Comparison of ENCODE assay signal across 11 cellular contexts in the genomic region with DNA sequence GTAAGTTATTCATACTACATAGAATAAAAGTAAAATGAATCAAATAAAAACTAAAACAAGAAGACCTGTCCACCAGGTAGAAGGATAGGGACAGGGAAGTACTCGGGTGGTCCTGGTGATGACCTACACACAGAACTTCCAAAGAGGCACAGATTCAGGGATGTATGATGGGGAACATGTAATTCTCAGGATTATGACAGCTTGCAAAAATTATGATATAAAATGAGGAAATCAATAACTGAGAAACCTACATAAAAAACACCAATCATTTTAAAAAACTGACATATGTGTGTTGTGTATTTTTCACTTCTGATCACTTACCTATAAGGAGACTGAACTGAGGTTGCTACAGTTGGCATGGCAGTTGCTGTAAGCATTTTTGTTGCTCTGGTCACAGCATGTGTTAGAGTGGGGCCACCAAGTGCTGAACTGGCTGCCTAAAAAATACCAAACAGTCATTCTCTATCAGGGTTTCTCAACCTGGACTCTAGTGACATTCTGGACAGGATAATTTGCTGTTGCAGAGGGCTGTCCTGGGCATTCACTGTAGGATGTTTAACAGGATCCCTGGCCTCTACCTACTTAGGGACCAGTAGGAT.
DNase-seq lines count a peak whose midpoint lies in the region; ATAC-seq, FAIRE-seq and TF ChIP-seq lines count a peak whose summit lies in the region.
"Had no signal": no experiment of that assay in that cellular context is flagged by ENCODE, and none has a peak within 500 bp of the region (broad histone marks: within the 10 kb centered on the region; RNA-seq: fewer than 3 reads in every experiment).

No MANE protein-coding gene starts in this region.

- intact Hi-C loops in naive thymus-derived CD4-positive, alpha-beta T cell (cut with micrococcal nuclease): loop anchor here in 1 of 2 donors (10.0 kb wide), 1 partner anchor 1563 kb away; no protein-coding TSS in a partner anchor
- intact Hi-C loops in vagina (cut with DNase I): no loop called here

- peaks cover 11% of the 10 kb centered on the region for H3K4me1 Mint-ChIP-seq in activated naive CD4-positive, alpha-beta T cell treated with anti-CD3 and anti-CD28 coated beads, Interleukin-2, amount 50 U/mL, for 24 hours
- peaks cover 8% of the 10 kb centered on the region for H3K4me1 Mint-ChIP-seq in activated naive CD8-positive, alpha-beta T cell (ENCODE audit: low read depth)
- H3K4me1 Mint-ChIP-seq in naive thymus-derived CD4-positive, alpha-beta T cell: peaks cover 0 to 18% (median 12%) of the 10 kb centered on the region in 7 donors
- H3K4me1 Mint-ChIP-seq: mesothelial cell of epicardium had no signal

- no peak for TF ChIP-seq POLR2A in vagina (IDR thresholded peaks at IDR 0.05)

- no peaks in the 10 kb centered on the region for H3K27me3 Mint-ChIP-seq in activated naive CD4-positive, alpha-beta T cell treated with anti-CD3 and anti-CD28 coated beads, Interleukin-2, amount 50 U/mL, for 24 hours
- H3K27me3 Mint-ChIP-seq in activated naive CD8-positive, alpha-beta T cell: no peaks in the 10 kb centered on the region
- H3K27me3 Mint-ChIP-seq in naive thymus-derived CD4-positive, alpha-beta T cell: no peaks in the 10 kb centered on the region

- peaks cover 0 to 5% of the 10 kb centered on the region in 2 donors for H3K4me1 ChIP-seq in naive thymus-derived CD4-positive, alpha-beta T cell (ENCODE audit: control insufficient read depth in 2 of 2, insufficient read depth in 2 of 2, low read length in 2 of 2)
- H3K4me1 ChIP-seq in vagina: no peaks in the 10 kb centered on the region
- H3K4me1 ChIP-seq: body of pancreas had no signal

- peak overlapping the region; percentile 94 for H3K27ac Mint-ChIP-seq in activated naive CD4-positive, alpha-beta T cell treated with anti-CD3 and anti-CD28 coated beads, Interleukin-2, amount 50 U/mL, for 24 hours
- H3K27ac Mint-ChIP-seq in activated naive CD8-positive, alpha-beta T cell: peak overlapping the region; percentile 88
- peak overlapping the region in 7 of 9 donors; percentile 58 to 87 (median 84) for H3K27ac Mint-ChIP-seq in naive thymus-derived CD4-positive, alpha-beta T cell
- H3K27ac Mint-ChIP-seq: mesothelial cell of epicardium had no signal

- POLR2A ChIA-PET in naive thymus-derived CD4-positive, alpha-beta T cell (lab: Charles Lee): no interaction called here

- TF ChIP-seq CTCF in vagina (IDR thresholded peaks at IDR 0.05) (no peak), D721Med (IDR thresholded peaks at IDR 0.05; ENCODE audit: insufficient read depth, missing control alignments) (no peak)

- no peak for FAIRE-seq in D721Med (lab: Jason Lieb, UNC)

- H3K36me3 ChIP-seq in naive thymus-derived CD4-positive, alpha-beta T cell (ENCODE audit: control insufficient read depth in 2 of 3, insufficient read depth in 3 of 3, low read length in 3 of 3): peaks cover 31 to 69% (median 36%) of the 10 kb centered on the region in 3 experiments
- peaks cover 0 to 68% of the 10 kb centered on the region in 2 donors for H3K36me3 ChIP-seq in vagina

- H3K27ac ChIP-seq in naive thymus-derived CD4-positive, alpha-beta T cell (ENCODE audit: low read depth, low read length): no peak overlapping the region
- H3K27ac ChIP-seq in vagina: peak overlapping the region; percentile 12

- peaks cover 15% of the 10 kb centered on the region for H3K36me3 Mint-ChIP-seq in activated naive CD4-positive, alpha-beta T cell treated with anti-CD3 and anti-CD28 coated beads, Interleukin-2, amount 50 U/mL, for 24 hours
- peaks cover 14% of the 10 kb centered on the region for H3K36me3 Mint-ChIP-seq in activated naive CD8-positive, alpha-beta T cell
- peaks cover 5 to 29% (median 17%) of the 10 kb centered on the region in 5 donors for H3K36me3 Mint-ChIP-seq in naive thymus-derived CD4-positive, alpha-beta T cell

- CTCF ChIA-PET in naive thymus-derived CD4-positive, alpha-beta T cell (lab: Charles Lee): interaction anchor here (0.6 to 6.7 kb wide), 7 partner anchors 10 to 142 kb away, joined by 3 to 78 read pairs (median 5); no protein-coding TSS in a partner anchor

- H3K9me3 Mint-ChIP-seq in activated naive CD4-positive, alpha-beta T cell treated with anti-CD3 and anti-CD28 coated beads, Interleukin-2, amount 50 U/mL, for 24 hours: no peaks in the 10 kb centered on the region
- H3K9me3 Mint-ChIP-seq in activated naive CD8-positive, alpha-beta T cell (ENCODE audit: low read depth): no peaks in the 10 kb centered on the region
- no peaks in the 10 kb centered on the region for H3K9me3 Mint-ChIP-seq in naive thymus-derived CD4-positive, alpha-beta T cell
- H3K9me3 Mint-ChIP-seq: mesothelial cell of epicardium had no signal

- DNase-seq in activated naive CD4-positive, alpha-beta T cell treated with anti-CD3 and anti-CD28 coated beads, Interleukin-2, amount 50 U/mL, for 16 hours: no peak
- no peak for DNase-seq in naive thymus-derived CD4-positive, alpha-beta T cell
- no peak for DNase-seq in vagina (ENCODE audit: extremely low spot score in 2 of 2)
- DNase-seq in D721Med (ENCODE audit: insufficient read length, low spot score): no peak

- no peaks in the 10 kb centered on the region for H3K27me3 ChIP-seq in naive thymus-derived CD4-positive, alpha-beta T cell (ENCODE audit: control insufficient read depth in 2 of 2, insufficient read depth in 2 of 2, low read length in 2 of 2)
- H3K27me3 ChIP-seq in vagina: no peaks in the 10 kb centered on the region
- H3K27me3 ChIP-seq: body of pancreas, dorsolateral prefrontal cortex had no signal

- H3K9me3 ChIP-seq in naive thymus-derived CD4-positive, alpha-beta T cell (ENCODE audit: control insufficient read depth in 2 of 3, low read length in 3 of 3): no peaks in the 10 kb centered on the region
- no peaks in the 10 kb centered on the region for H3K9me3 ChIP-seq in vagina
- H3K9me3 ChIP-seq: body of pancreas had no signal

- H3K4me3 ChIP-seq in naive thymus-derived CD4-positive, alpha-beta T cell (ENCODE audit: low read length): no peak overlapping the region
- no peak overlapping the region for H3K4me3 ChIP-seq in vagina
- H3K4me3 ChIP-seq: body of pancreas, dorsolateral prefrontal cortex had no signal

- ATAC-seq in naive thymus-derived CD4-positive, alpha-beta T cell: no peak
- no peak for ATAC-seq in GM21717 (IDR thresholded peaks at IDR 0.05; ENCODE audit: unreplicated experiment)
- no peak for ATAC-seq in GM19328 (IDR thresholded peaks at IDR 0.05; ENCODE audit: unreplicated experiment)

- no peak overlapping the region for H3K4me3 Mint-ChIP-seq in activated naive CD4-positive, alpha-beta T cell treated with anti-CD3 and anti-CD28 coated beads, Interleukin-2, amount 50 U/mL, for 24 hours
- H3K4me3 Mint-ChIP-seq in activated naive CD8-positive, alpha-beta T cell: no peak overlapping the region
- H3K4me3 Mint-ChIP-seq in naive thymus-derived CD4-positive, alpha-beta T cell: no peak overlapping the region
- H3K4me3 Mint-ChIP-seq: mesothelial cell of epicardium had no signal
